1 cellular context compared by ENCODE assay signal in genomic region chr6:27688014-27688586, GRCh38.
TF ChIP-seq lines count a peak whose summit lies in the region.

No MANE protein-coding gene starts in this region.

TF ChIP-seq in WTC11, 78 proteins besides CTCF, POLR2A, EP300 and RAD21 (continued from another document):
- peak; percentile 92 for TF ChIP-seq AR (CRISPR knock-in tag; IDR thresholded peaks at IDR 0.05)
- TF ChIP-seq ZNF512 (CRISPR knock-in tag; IDR thresholded peaks at IDR 0.05; ENCODE audit: borderline replicate concordance), result no peak
- TF ChIP-seq ZNF317 (CRISPR knock-in tag; IDR thresholded peaks at IDR 0.05; ENCODE audit: borderline replicate concordance, low read depth), result no peak
- TF ChIP-seq CREM (CRISPR knock-in tag; IDR thresholded peaks at IDR 0.05), result peak; percentile 64; the same call in 1 of the 2 replicates
- no peak for TF ChIP-seq ZNF232 (CRISPR knock-in tag; IDR thresholded peaks at IDR 0.05)
- peak; percentile 35 for TF ChIP-seq HMGXB4 (CRISPR knock-in tag; IDR thresholded peaks at IDR 0.05)
- TF ChIP-seq NFATC4 (CRISPR knock-in tag; IDR thresholded peaks at IDR 0.05), result peak; percentile 71; the same call in 1 of the 2 replicates
- TF ChIP-seq E2F1 (CRISPR knock-in tag; IDR thresholded peaks at IDR 0.05), result no peak
- no peak for TF ChIP-seq FOXP1 (CRISPR knock-in tag; IDR thresholded peaks at IDR 0.05; ENCODE audit: borderline replicate concordance)
- TF ChIP-seq ATF1 (CRISPR knock-in tag; IDR thresholded peaks at IDR 0.05), result peak; percentile 80; the same call in 1 of the 2 replicates
- TF ChIP-seq ZNF425 (CRISPR knock-in tag; conservative IDR thresholded peaks at IDR 0.05), result 0 out of 2 replicates have a peak, but pooled peaks have one; percentile 62
- TF ChIP-seq ZBTB21 (CRISPR knock-in tag; IDR thresholded peaks at IDR 0.05; ENCODE audit: borderline replicate concordance), result no peak
- TF ChIP-seq ZNF423 (CRISPR knock-in tag; IDR thresholded peaks at IDR 0.05), result no peak
- no peak for TF ChIP-seq E2F4 (CRISPR knock-in tag; IDR thresholded peaks at IDR 0.05; ENCODE audit: borderline replicate concordance, low read depth)
- TF ChIP-seq SMAD3 (CRISPR knock-in tag; IDR thresholded peaks at IDR 0.05; ENCODE audit: borderline replicate concordance), result no peak
- TF ChIP-seq TEAD4 (CRISPR knock-in tag; IDR thresholded peaks at IDR 0.05), result no peak
- peak; percentile 79; the same call in 1 of the 2 replicates for TF ChIP-seq EMX1 (CRISPR knock-in tag; IDR thresholded peaks at IDR 0.05)
- no peak for TF ChIP-seq ZBTB43 (CRISPR knock-in tag; IDR thresholded peaks at IDR 0.05)
- peak; percentile 51 for TF ChIP-seq SP1 (CRISPR knock-in tag; conservative IDR thresholded peaks at IDR 0.05)
- TF ChIP-seq MAX (CRISPR knock-in tag; IDR thresholded peaks at IDR 0.05), result no peak
- TF ChIP-seq ZNF671 (CRISPR knock-in tag; IDR thresholded peaks at IDR 0.05), result peak; percentile 89
- peak; percentile 11; the same call in 1 of the 2 replicates for TF ChIP-seq RORB (CRISPR knock-in tag; IDR thresholded peaks at IDR 0.05)
- no peak for TF ChIP-seq SOX15 (CRISPR knock-in tag; IDR thresholded peaks at IDR 0.05)
- TF ChIP-seq ERG (CRISPR knock-in tag; IDR thresholded peaks at IDR 0.05), result peak; percentile 80; the same call in 1 of the 2 replicates
- no peak for TF ChIP-seq FOXJ3 (CRISPR knock-in tag; IDR thresholded peaks at IDR 0.05; ENCODE audit: borderline replicate concordance)
- 0 out of 2 replicates have a peak, but pooled peaks have one; percentile 31 for TF ChIP-seq ZNF416 (CRISPR knock-in tag; IDR thresholded peaks at IDR 0.05)
- no peak; the same call in 1 of the 2 replicates for TF ChIP-seq FOXP4 (CRISPR knock-in tag; IDR thresholded peaks at IDR 0.05)
